In the genomic region with DNA sequence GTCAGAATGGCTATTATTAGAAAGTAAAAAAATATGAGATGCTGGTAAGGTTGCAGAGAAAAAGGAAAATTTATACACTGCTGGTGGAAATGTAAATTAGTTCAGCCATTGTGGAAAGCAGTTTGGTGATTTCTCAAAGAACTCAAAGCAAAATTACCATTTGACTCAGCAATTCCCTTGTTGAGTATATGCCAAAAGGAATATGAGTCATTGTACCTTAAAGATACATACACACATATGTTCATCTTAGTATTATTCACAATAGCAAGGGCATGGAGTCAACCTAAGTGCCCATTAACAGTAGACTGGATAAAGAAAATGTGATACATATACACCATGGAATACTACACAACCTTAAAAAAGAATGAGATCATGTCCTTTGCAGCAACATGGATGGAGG, we compare ENCODE assay signal across 13 cellular contexts.
DNase-seq lines count a peak whose midpoint lies in the region; ATAC-seq and TF ChIP-seq lines count a peak whose summit lies in the region.
"Had no signal": no experiment of that assay in that cellular context is flagged by ENCODE, and none has a peak within 500 bp of the region (broad histone marks: within the 10 kb centered on the region; RNA-seq: fewer than 3 reads in every experiment).

No MANE protein-coding gene starts in this region.

- H3K9me3 ChIP-seq in SK-N-SH (no peaks in the 10 kb centered on the region), osteoblast (ENCODE audit: low read depth, low read length) (no peaks in the 10 kb centered on the region), esophagus muscularis mucosa (no peaks in the 10 kb centered on the region)
- H3K9me3 ChIP-seq: gastroesophageal sphincter had no signal

- intact Hi-C loops in esophagus muscularis mucosa (cut with DNase I), result no loop called here

- TF ChIP-seq RAD21 in SK-N-SH (IDR thresholded peaks at IDR 0.05; ENCODE audit: low read length), result no peak

- DNase-seq in SK-N-SH (no peak), RKO (ENCODE audit: low spot score) (peak; percentile 64), kidney tubule cell (ENCODE audit: low spot score) (peak; percentile 14), iPS-NIHi11 (ENCODE audit: low spot score) (no peak), osteoblast (ENCODE audit: insufficient read length, low spot score, missing footprints) (no peak), esophagus muscularis mucosa (ENCODE audit: extremely low spot score) (no peak)
- DNase-seq: 8988T; small intestine; stimulated activated naive B cell treated with anti-CD40 and anti-IgM and Interleukin-4, amounts not matched to agents 10 μg/mL and 1 μg/mL and 100 μg/mL, for 72 hours had no signal

- no peaks in the 10 kb centered on the region for H3K36me3 ChIP-seq in SK-N-SH (replicated peaks in 1 of 2; ENCODE audit: control insufficient read depth in 1 of 2, insufficient read depth in 2 of 2, low read length in 1 of 2)
- H3K36me3 ChIP-seq in osteoblast (ENCODE audit: insufficient read depth, low read length), result no peaks in the 10 kb centered on the region
- no peaks in the 10 kb centered on the region for H3K36me3 ChIP-seq in esophagus muscularis mucosa
- H3K36me3 ChIP-seq: gastroesophageal sphincter had no signal

- H3K9ac ChIP-seq in SK-N-SH, result no peak overlapping the region

- H3K4me2 ChIP-seq in SK-N-SH, result peak overlapping the region; percentile 21; the same call in 1 of the 2 replicates
- H3K4me2 ChIP-seq in osteoblast (ENCODE audit: insufficient read depth, low read length), result no peak overlapping the region

- no peak overlapping the region for H3K27ac ChIP-seq in SK-N-SH (ENCODE audit: low read depth in 2 of 2, low read length in 1 of 2)
- H3K27ac ChIP-seq in osteoblast (ENCODE audit: low read depth, low read length), result no peak overlapping the region
- H3K27ac ChIP-seq in esophagus muscularis mucosa (replicated peaks in 1 of 4), result no peak overlapping the region
- H3K27ac ChIP-seq: gastroesophageal sphincter, VCaP had no signal

- H3K27me3 ChIP-seq in SK-N-SH (ENCODE audit: insufficient read depth) (no peaks in the 10 kb centered on the region), osteoblast (ENCODE audit: insufficient read depth, low read length) (no peaks in the 10 kb centered on the region), esophagus muscularis mucosa (no peaks in the 10 kb centered on the region)
- H3K27me3 ChIP-seq: gastroesophageal sphincter had no signal

- TF ChIP-seq CTCF in SK-N-SH (IDR thresholded peaks at IDR 0.05) (no peak), osteoblast (IDR thresholded peaks at IDR 0.05; ENCODE audit: extremely low read depth, low read depth, low read length) (no peak), esophagus muscularis mucosa (IDR thresholded peaks at IDR 0.05) (no peak)

- H2AFZ ChIP-seq in SK-N-SH (ENCODE audit: low read depth) (no peak overlapping the region), osteoblast (ENCODE audit: low read length) (no peak overlapping the region)

- POLR2A ChIA-PET in SK-N-SH (lab: Yijun Ruan, JAX), result no interaction called here

- H4K20me1 ChIP-seq in SK-N-SH (ENCODE audit: insufficient read depth), result no peaks in the 10 kb centered on the region
- no peaks in the 10 kb centered on the region for H4K20me1 ChIP-seq in osteoblast (ENCODE audit: insufficient read depth, low read length)

- H3F3A ChIP-seq in SK-N-SH (replicated peaks; ENCODE audit: insufficient read depth), result no peaks in the 10 kb centered on the region

- no peak for ATAC-seq in SK-N-SH treated with all-trans-retinoic acid at 6 μM for 48 hours
- peak; percentile 93 for ATAC-seq in HG02884 (IDR thresholded peaks at IDR 0.05; ENCODE audit: unreplicated experiment)
- ATAC-seq: gastroesophageal sphincter had no signal

- no peaks in the 10 kb centered on the region for H3K79me2 ChIP-seq in SK-N-SH (ENCODE audit: insufficient read depth)
- H3K79me2 ChIP-seq in osteoblast (ENCODE audit: insufficient read depth, low read length), result no peaks in the 10 kb centered on the region

- no peak for TF ChIP-seq POLR2A in esophagus muscularis mucosa (IDR thresholded peaks at IDR 0.05; ENCODE audit: low read depth)

- CTCF ChIA-PET in SK-N-SH (lab: Yijun Ruan, JAX), result no interaction called here

- TF ChIP-seq EP300 in SK-N-SH (IDR thresholded peaks at IDR 0.05; ENCODE audit: borderline replicate concordance in 1 of 2, low read depth in 1 of 2, low read length in 1 of 2) (no peak), esophagus muscularis mucosa (IDR thresholded peaks at IDR 0.05) (no peak)

- H3K4me3 ChIP-seq in SK-N-SH (ENCODE audit: low read depth in 2 of 2, low read length in 1 of 2) (no peak overlapping the region; a peak in 1 of 4 replicates), osteoblast (ENCODE audit: insufficient read depth, low read length) (no peak overlapping the region), esophagus muscularis mucosa (no peak overlapping the region)
- H3K4me3 ChIP-seq: gastroesophageal sphincter had no signal

- H3K4me1 ChIP-seq in SK-N-SH (ENCODE audit: control insufficient read depth in 1 of 2, insufficient read depth in 2 of 2, low read depth in 1 of 2, low read length in 1 of 2) (no peaks in the 10 kb centered on the region), osteoblast (ENCODE audit: insufficient read depth, low read length) (peaks cover 2% of the 10 kb centered on the region), esophagus muscularis mucosa (no peaks in the 10 kb centered on the region)
- H3K4me1 ChIP-seq: gastroesophageal sphincter had no signal

- H3K9me2 ChIP-seq in SK-N-SH, result no peaks in the 10 kb centered on the region

TF ChIP-seq in SK-N-SH, 30 proteins besides CTCF, POLR2A, EP300 and RAD21:
- TF ChIP-seq YY1 (IDR thresholded peaks at IDR 0.05; ENCODE audit: low read depth) (no peak), TAF1 (IDR thresholded peaks at IDR 0.05; ENCODE audit: borderline replicate concordance, low read depth, low read length) (no peak), GATA2 (CRISPR knock-in tag; IDR thresholded peaks at IDR 0.05) (no peak), SMC3 (IDR thresholded peaks at IDR 0.05; ENCODE audit: low read depth, low read length) (no peak), ELF1 (IDR thresholded peaks at IDR 0.05) (no peak), FOXM1 (IDR thresholded peaks at IDR 0.05; ENCODE audit: low read depth) (no peak)
- TF ChIP-seq, protein P1, sequence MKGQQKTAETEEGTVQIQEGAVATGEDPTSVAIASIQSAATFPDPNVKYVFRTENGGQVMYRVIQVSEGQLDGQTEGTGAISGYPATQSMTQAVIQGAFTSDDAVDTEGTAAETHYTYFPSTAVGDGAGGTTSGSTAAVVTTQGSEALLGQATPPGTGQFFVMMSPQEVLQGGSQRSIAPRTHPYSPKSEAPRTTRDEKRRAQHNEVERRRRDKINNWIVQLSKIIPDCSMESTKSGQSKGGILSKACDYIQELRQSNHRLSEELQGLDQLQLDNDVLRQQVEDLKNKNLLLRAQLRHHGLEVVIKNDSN (IDR thresholded peaks at IDR 0.05; ENCODE audit: borderline replicate concordance, low read depth), result no peak
- TF ChIP-seq, protein P2, sequence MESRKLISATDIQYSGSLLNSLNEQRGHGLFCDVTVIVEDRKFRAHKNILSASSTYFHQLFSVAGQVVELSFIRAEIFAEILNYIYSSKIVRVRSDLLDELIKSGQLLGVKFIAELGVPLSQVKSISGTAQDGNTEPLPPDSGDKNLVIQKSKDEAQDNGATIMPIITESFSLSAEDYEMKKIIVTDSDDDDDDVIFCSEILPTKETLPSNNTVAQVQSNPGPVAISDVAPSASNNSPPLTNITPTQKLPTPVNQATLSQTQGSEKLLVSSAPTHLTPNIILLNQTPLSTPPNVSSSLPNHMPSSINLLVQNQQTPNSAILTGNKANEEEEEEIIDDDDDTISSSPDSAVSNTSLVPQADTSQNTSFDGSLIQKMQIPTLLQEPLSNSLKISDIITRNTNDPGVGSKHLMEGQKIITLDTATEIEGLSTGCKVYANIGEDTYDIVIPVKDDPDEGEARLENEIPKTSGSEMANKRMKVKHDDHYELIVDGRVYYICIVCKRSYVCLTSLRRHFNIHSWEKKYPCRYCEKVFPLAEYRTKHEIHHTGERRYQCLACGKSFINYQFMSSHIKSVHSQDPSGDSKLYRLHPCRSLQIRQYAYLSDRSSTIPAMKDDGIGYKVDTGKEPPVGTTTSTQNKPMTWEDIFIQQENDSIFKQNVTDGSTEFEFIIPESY (IDR thresholded peaks at IDR 0.05; ENCODE audit: borderline replicate concordance, low read depth), result no peak

TF ChIP-seq in SK-N-SH treated with all-trans-retinoic acid at 6 μM for 48 hours, 23 proteins besides CTCF, POLR2A, EP300 and RAD21 (continues in another document):
- TF ChIP-seq, protein P3, sequence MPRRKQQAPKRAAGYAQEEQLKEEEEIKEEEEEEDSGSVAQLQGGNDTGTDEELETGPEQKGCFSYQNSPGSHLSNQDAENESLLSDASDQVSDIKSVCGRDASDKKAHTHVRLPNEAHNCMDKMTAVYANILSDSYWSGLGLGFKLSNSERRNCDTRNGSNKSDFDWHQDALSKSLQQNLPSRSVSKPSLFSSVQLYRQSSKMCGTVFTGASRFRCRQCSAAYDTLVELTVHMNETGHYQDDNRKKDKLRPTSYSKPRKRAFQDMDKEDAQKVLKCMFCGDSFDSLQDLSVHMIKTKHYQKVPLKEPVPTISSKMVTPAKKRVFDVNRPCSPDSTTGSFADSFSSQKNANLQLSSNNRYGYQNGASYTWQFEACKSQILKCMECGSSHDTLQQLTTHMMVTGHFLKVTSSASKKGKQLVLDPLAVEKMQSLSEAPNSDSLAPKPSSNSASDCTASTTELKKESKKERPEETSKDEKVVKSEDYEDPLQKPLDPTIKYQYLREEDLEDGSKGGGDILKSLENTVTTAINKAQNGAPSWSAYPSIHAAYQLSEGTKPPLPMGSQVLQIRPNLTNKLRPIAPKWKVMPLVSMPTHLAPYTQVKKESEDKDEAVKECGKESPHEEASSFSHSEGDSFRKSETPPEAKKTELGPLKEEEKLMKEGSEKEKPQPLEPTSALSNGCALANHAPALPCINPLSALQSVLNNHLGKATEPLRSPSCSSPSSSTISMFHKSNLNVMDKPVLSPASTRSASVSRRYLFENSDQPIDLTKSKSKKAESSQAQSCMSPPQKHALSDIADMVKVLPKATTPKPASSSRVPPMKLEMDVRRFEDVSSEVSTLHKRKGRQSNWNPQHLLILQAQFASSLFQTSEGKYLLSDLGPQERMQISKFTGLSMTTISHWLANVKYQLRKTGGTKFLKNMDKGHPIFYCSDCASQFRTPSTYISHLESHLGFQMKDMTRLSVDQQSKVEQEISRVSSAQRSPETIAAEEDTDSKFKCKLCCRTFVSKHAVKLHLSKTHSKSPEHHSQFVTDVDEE (CRISPR knock-in tag; IDR thresholded peaks at IDR 0.05), result no peak
- TF ChIP-seq TOX (CRISPR knock-in tag; IDR thresholded peaks at IDR 0.05; ENCODE audit: borderline replicate concordance) (no peak), PPARA (CRISPR knock-in tag; IDR thresholded peaks at IDR 0.05; ENCODE audit: borderline replicate concordance) (no peak), BACH2 (CRISPR knock-in tag; IDR thresholded peaks at IDR 0.05; ENCODE audit: borderline replicate concordance) (no peak), ZFP30 (CRISPR knock-in tag; IDR thresholded peaks at IDR 0.05) (no peak), SNAI2 (CRISPR knock-in tag; IDR thresholded peaks at IDR 0.05) (no peak), ZC3H10 (CRISPR knock-in tag; IDR thresholded peaks at IDR 0.05) (no peak)

Comparison
In these comparisons a context has a peak if more than half of its experiments do, and no peak if none do; other contexts are left out.
1. DNase-seq: peak in RKO (single experiment) and kidney tubule cell (single experiment); none in SK-N-SH (single experiment), iPS-NIHi11 (single experiment), osteoblast (single experiment) and esophagus muscularis mucosa (single experiment).